19 cellular contexts compared by ENCODE assay signal in the genomic region with DNA sequence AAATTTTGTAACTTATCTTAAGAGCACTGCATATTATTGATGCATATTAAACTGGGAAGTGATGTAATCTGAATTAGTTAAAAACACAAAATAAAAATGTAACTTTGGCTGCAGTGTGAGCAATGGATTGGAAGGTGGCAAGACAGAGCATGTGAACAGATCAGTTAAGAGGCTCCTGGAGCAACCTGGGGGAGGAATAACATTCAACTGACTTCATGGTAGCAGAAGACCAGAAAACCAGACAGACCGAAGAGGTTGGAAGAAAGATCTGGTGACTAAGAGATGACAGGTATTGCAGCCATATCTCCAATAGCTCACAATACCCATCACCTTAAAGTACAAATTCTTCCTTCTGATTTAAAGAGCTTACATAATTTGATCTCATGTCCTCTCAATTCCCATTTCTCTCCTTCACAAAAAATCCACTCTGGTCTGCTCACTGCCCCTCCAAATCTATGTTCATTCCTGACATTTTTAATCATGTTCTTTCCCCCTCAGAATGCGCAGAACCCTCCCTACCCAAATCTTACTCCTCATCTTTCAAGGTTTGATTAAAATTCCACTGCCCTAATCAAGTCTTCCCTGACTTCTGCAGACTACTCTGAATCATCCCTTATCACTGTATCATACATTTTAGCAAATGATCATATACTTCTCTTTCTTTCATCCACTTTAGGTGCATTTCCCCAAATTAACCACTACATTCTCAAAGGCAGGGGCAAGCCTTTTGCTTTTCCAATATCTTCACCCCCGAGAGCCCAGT. TPM values are rescaled to one million over a fixed set of nuclear protein-coding genes. Genes with fewer than 3 reads are reported as not detected.
DNase-seq lines count a peak whose midpoint lies in the region; ATAC-seq, FAIRE-seq and TF ChIP-seq lines count a peak whose summit lies in the region.
"Had no signal": no experiment of that assay in that cellular context is flagged by ENCODE, and none has a peak within 500 bp of the region (broad histone marks: within the 10 kb centered on the region; RNA-seq: fewer than 3 reads in every experiment).

No MANE protein-coding gene starts in this region.

- no peaks in the 10 kb centered on the region for H3F3A ChIP-seq in PC-3 (ENCODE audit: low read length, unreplicated experiment)

- intact Hi-C loops in PC-3 (cut with micrococcal nuclease) (no loop called here), aorta (cut with DNase I) (no loop called here)

- no peaks in the 10 kb centered on the region for H4K20me1 ChIP-seq in PC-3 (ENCODE audit: low read length)

- H3K4me1 ChIP-seq in A549 (peaks cover 45% of the 10 kb centered on the region), PC-3 (ENCODE audit: insufficient read depth, low read length) (peaks cover 15% of the 10 kb centered on the region), aorta (ENCODE audit: control insufficient read depth in 1 of 2, insufficient read depth in 2 of 2, low read length in 2 of 2) (peaks cover 1 to 3% of the 10 kb centered on the region in 2 donors)
- H3K4me1 ChIP-seq: SJCRH30 had no signal

- H3K9me3 Mint-ChIP-seq in activated T-helper 17 cell treated with anti-CD3 and anti-CD28 coated beads, Interleukin-2, amount 50 U/mL, for 72 hours, result no peaks in the 10 kb centered on the region
- H3K9me3 Mint-ChIP-seq: CD14-positive monocyte had no signal

- WGBS in A549 (ENCODE audit: missing lambda C conversion rate), result 73% methylated on average over 3 of the region's 3 CpGs
- WGBS in aorta, 2 donors, result 66 to 78% methylated on average over 3 of the region's 3 CpGs

- H3K9me2 ChIP-seq in PC-3 (replicated peaks; ENCODE audit: low read length), result no peaks in the 10 kb centered on the region

- DNase-seq in A549 (ENCODE audit: low read depth in 1 of 2, low spot score in 1 of 2) (no peak), PC-3 (peak; percentile 4), glomerular visceral epithelial cell (ENCODE audit: extremely low spot score) (peak; percentile 32), NK-92 (lab: John Stamatoyannopoulos, UW; ENCODE audit: unreplicated experiment) (no peak), aorta (no peak), GF-D8 (lab: John Stamatoyannopoulos, UW) (no peak)
- DNase-seq: Caco-2, GOT3, MG63, NCI-H187 treated with DMSO at 0.1 percent for 48 hours, NCI-H446 treated with DMSO at 0.1 percent for 48 hours, NCI-H82, SJCRH30 had no signal

- CTCF ChIA-PET in A549 (lab: Yijun Ruan, JAX), result interaction anchor here (0.7 kb wide), 1 partner anchor 11 kb away, joined by 3 read pairs; no protein-coding TSS in a partner anchor
- CTCF ChIA-PET in PC-3 (lab: Charles Lee), result no interaction called here

- H3K79me2 ChIP-seq in PC-3 (ENCODE audit: low read length), result no peaks in the 10 kb centered on the region

- H3K36me3 Mint-ChIP-seq in activated T-helper 17 cell treated with anti-CD3 and anti-CD28 coated beads, Interleukin-2, amount 50 U/mL, for 72 hours (ENCODE audit: low read depth), result peaks cover 41% of the 10 kb centered on the region
- H3K36me3 Mint-ChIP-seq: CD14-positive monocyte had no signal

- POLR2A ChIA-PET in A549 (lab: Yijun Ruan, JAX) (no interaction called here), PC-3 (lab: Charles Lee; ENCODE audit: unreplicated experiment) (no interaction called here)

- H3K27ac Mint-ChIP-seq in activated T-helper 17 cell treated with anti-CD3 and anti-CD28 coated beads, Interleukin-2, amount 50 U/mL, for 72 hours, result no peak overlapping the region
- H3K27ac Mint-ChIP-seq: CD14-positive monocyte had no signal

- H3K9ac ChIP-seq in PC-3 (ENCODE audit: low read length), result no peak overlapping the region
- H3K9ac ChIP-seq: KMS-11 had no signal

- ATAC-seq in A549 (peak in 1 of 2 experiments; percentile 32; a peak in 1 of 6 replicates), PC-3 (no peak), HG03432 (IDR thresholded peaks at IDR 0.05; ENCODE audit: unreplicated experiment) (no peak), aorta (ENCODE audit: low FRiP score) (no peak)
- peak; percentile 20 for ATAC-seq in activated T-helper 17 cell treated with anti-CD3 and anti-CD28 coated beads, Interleukin-2, amount 50 U/mL, for 72 hours (replicated peaks)

- H3K27me3 ChIP-seq in PC-3 (ENCODE audit: low read length) (no peaks in the 10 kb centered on the region), aorta (ENCODE audit: control insufficient read depth in 1 of 2, insufficient read depth in 2 of 2, low read length in 1 of 2) (no peaks in the 10 kb centered on the region)
- H3K27me3 ChIP-seq: MG63, SJCRH30 had no signal

- no peak for TF ChIP-seq RAD21 in A549 (conservative IDR thresholded peaks at IDR 0.05 in 1 of 2, IDR thresholded peaks at IDR 0.05 in 1 of 2)

- H3K27ac ChIP-seq in A549 (peak overlapping the region in 1 of 2 experiments; percentile 27; a peak in 1 of 6 replicates), PC-3 (ENCODE audit: low read length) (peak overlapping the region; percentile 53; the same call in 1 of the 2 replicates), aorta (ENCODE audit: low read depth in 1 of 2, low read length in 2 of 2) (no peak overlapping the region)
- H3K27ac ChIP-seq: KMS-11, SJCRH30 had no signal

- H3K4me2 ChIP-seq in A549 (peak overlapping the region; percentile 9; the same call in 1 of the 3 replicates), PC-3 (ENCODE audit: low read length) (no peak overlapping the region)
- H3K4me2 ChIP-seq: KMS-11 had no signal

- no peak overlapping the region for H3K4me3 Mint-ChIP-seq in activated T-helper 17 cell treated with anti-CD3 and anti-CD28 coated beads, Interleukin-2, amount 50 U/mL, for 72 hours
- H3K4me3 Mint-ChIP-seq: CD14-positive monocyte had no signal

- no peak for TF ChIP-seq EP300 in A549 (IDR thresholded peaks at IDR 0.05)

- no peak for FAIRE-seq in A549 (lab: Jason Lieb, UNC)
- FAIRE-seq: A204.1, G401.6 had no signal

- H3K36me3 ChIP-seq in PC-3 (ENCODE audit: low read depth, low read length) (no peaks in the 10 kb centered on the region), aorta (ENCODE audit: control insufficient read depth in 1 of 2, insufficient read depth in 2 of 2, low read length in 1 of 2) (no peaks in the 10 kb centered on the region)
- H3K36me3 ChIP-seq: MG63, SJCRH30 had no signal

- BruUV-seq in PC-3 (replicated peaks; lab: Mats Ljungman, UMichigan), result no TSS peak

- TF ChIP-seq CTCF in A549 (IDR thresholded peaks at IDR 0.05) (no peak), PC-3 (conservative IDR thresholded peaks at IDR 0.05; ENCODE audit: low read depth, low read length) (no peak)

- no peaks in the 10 kb centered on the region for H3K27me3 Mint-ChIP-seq in activated T-helper 17 cell treated with anti-CD3 and anti-CD28 coated beads, Interleukin-2, amount 50 U/mL, for 72 hours

- H2AFZ ChIP-seq in PC-3 (ENCODE audit: low read length), result no peak overlapping the region

- H3K4me3 ChIP-seq in A549, result no peak overlapping the region
- H3K4me3 ChIP-seq in PC-3 (ENCODE audit: low read length), result no peak overlapping the region
- no peak overlapping the region for H3K4me3 ChIP-seq in aorta (ENCODE audit: low read length in 2 of 2)
- H3K4me3 ChIP-seq: MG63, SJCRH30 had no signal

- no peak for TF ChIP-seq POLR2A in A549 (IDR thresholded peaks at IDR 0.05; ENCODE audit: low read length)

- no peaks in the 10 kb centered on the region for H3K9me3 ChIP-seq in A549
- no peaks in the 10 kb centered on the region for H3K9me3 ChIP-seq in PC-3 (ENCODE audit: low read length)
- no peaks in the 10 kb centered on the region for H3K9me3 ChIP-seq in aorta (ENCODE audit: control insufficient read depth, low read length)
- H3K9me3 ChIP-seq: MG63, SJCRH30 had no signal

- peaks cover 16% of the 10 kb centered on the region for H3K4me1 Mint-ChIP-seq in activated T-helper 17 cell treated with anti-CD3 and anti-CD28 coated beads, Interleukin-2, amount 50 U/mL, for 72 hours

TF ChIP-seq in A549, 52 proteins besides CTCF, POLR2A, EP300 and RAD21:
- no peak for TF ChIP-seq RCOR1 (IDR thresholded peaks at IDR 0.05; ENCODE audit: low read depth, low read length)
- no peak for TF ChIP-seq HDAC2 (IDR thresholded peaks at IDR 0.05)
- no peak for TF ChIP-seq FOSL2 (IDR thresholded peaks at IDR 0.05)
- 0 out of 2 replicates have a peak, but pooled peaks have one; percentile 2 for TF ChIP-seq FOSL2 (CRISPR knock-in tag; IDR thresholded peaks at IDR 0.05)

RNA-seq across cellular contexts. Expression of gene DUSP16, which starts 51.5 kb away (rescaled TPM):
- polyA plus RNA-seq in A549 (2011; rRNA removed) (34.7 and 43.0 TPM in 2 replicates), A549 (2017; fragmentation: RNase III; extraction: RNeasy Plus Mini Kit Qiagen cat#74134 plus additional on column Dnase treatment) (13.1 to 19.0 TPM (median 18.2 TPM) in 3 replicates), aorta (10 to 100 TPM in 1 of 2 donors, 1 to 10 TPM in 1; 3.1 to 13.1 TPM)
- 5.9 and 7.2 TPM in 2 replicates for polyA plus RNA-seq in A549 (2012; cell fraction: cytosol; rRNA removed)
- polyA plus RNA-seq in A549 (2012; cell fraction: nucleus; rRNA removed), result 6.1 and 6.2 TPM in 2 replicates
- 40.7 and 54.4 TPM in 2 replicates for polyA minus RNA-seq in A549 (2011; rRNA and poly(A)+ RNA removed)
- total RNA-seq in PC-3 (2014; rRNA removed) (4.4 and 6.7 TPM in 2 replicates), aorta (10 to 100 TPM; 22.0 to 27.4 TPM)
- 100 to 1,000 TPM in 1 of 2 donors, 10 to 100 TPM in 1; 68.8 to 125 TPM for total RNA-seq in activated T-helper 17 cell treated with anti-CD3 and anti-CD28 coated beads, Interleukin-2, amount 50 U/mL, for 72 hours

Comparison
In these comparisons a context has a peak if more than half of its experiments do, and no peak if none do; other contexts are left out.
1. DNase-seq: peak in PC-3 (single experiment) and glomerular visceral epithelial cell (single experiment); none in A549 (0 of 2), NK-92 (single experiment), aorta (0 of 2) and GF-D8 (single experiment).